In genomic region chr6:8513174-8513573, GRCh38 we compare ENCODE assay signal across 15 cellular contexts.
DNase-seq lines count a peak whose midpoint lies in the region; ATAC-seq and TF ChIP-seq lines count a peak whose summit lies in the region.
"Had no signal": no experiment of that assay in that cellular context is flagged by ENCODE, and none has a peak within 500 bp of the region (broad histone marks: within the 10 kb centered on the region; RNA-seq: fewer than 3 reads in every experiment).

No MANE protein-coding gene starts in this region.

- H2AFZ ChIP-seq in mammary epithelial cell (ENCODE audit: low read depth, low read length), result peak overlapping the region; percentile 21

- H3K4me1 ChIP-seq in mammary epithelial cell (ENCODE audit: insufficient read depth, low read length), result peaks cover 9% of the 10 kb centered on the region
- H3K4me1 ChIP-seq: BLaER1 treated with 17β-estradiol and CSF1 and Interleukin-3, amounts not matched to agents 10 nM and 100 nM had no signal

- H3K9me3 ChIP-seq in mammary epithelial cell (replicated peaks; ENCODE audit: insufficient read depth, low read length), result no peaks in the 10 kb centered on the region
- H3K9me3 ChIP-seq: BLaER1 treated with 17β-estradiol and CSF1 and Interleukin-3, amounts not matched to agents 10 nM and 100 nM had no signal

- H4K20me1 ChIP-seq in mammary epithelial cell (ENCODE audit: insufficient read depth, low read length), result no peaks in the 10 kb centered on the region
- H4K20me1 ChIP-seq: BLaER1 treated with 17β-estradiol and CSF1 and Interleukin-3, amounts not matched to agents 10 nM and 100 nM had no signal

- CTCF ChIA-PET in mammary epithelial cell (lab: Charles Lee; ENCODE audit: low non-redundant PET) (no interaction called here), MCF 10A (lab: Yijun Ruan, JAX) (interaction anchor here (1.1 to 2.1 kb wide), 2 partner anchors 10 to 14 kb away, joined by 6 read pairs; no protein-coding TSS in a partner anchor)

- intact Hi-C loops in mammary epithelial cell (cut with micrococcal nuclease), result no loop called here
- intact Hi-C loops in MCF 10A (cut with micrococcal nuclease), result no loop called here
- intact Hi-C loops in posterior cingulate gyrus (cut with DNase I), result no loop called here

- no peak overlapping the region for H3K27ac Mint-ChIP-seq in MCF 10A (ENCODE audit: low read depth, unreplicated experiment)
- H3K27ac Mint-ChIP-seq: CD4-positive, CD25-positive, alpha-beta regulatory T cell; HFFc6 had no signal

- 0% methylated on average over 1 of the region's 1 CpG for WGBS in mammary epithelial cell (ENCODE audit: low coverage, missing lambda C conversion rate)

- no TSS peak for BruUV-seq in mammary epithelial cell (replicated peaks; lab: Mats Ljungman, UMichigan)
- no TSS peak for BruUV-seq in MCF 10A (replicated peaks; lab: Mats Ljungman, UMichigan)

- no peaks in the 10 kb centered on the region for H3K4me1 Mint-ChIP-seq in MCF 10A (ENCODE audit: insufficient read depth, unreplicated experiment)
- H3K4me1 Mint-ChIP-seq: CD4-positive, CD25-positive, alpha-beta regulatory T cell had no signal

- H3K9ac ChIP-seq in mammary epithelial cell (ENCODE audit: insufficient read depth, low read length), result no peak overlapping the region
- H3K9ac ChIP-seq: BLaER1 treated with 17β-estradiol and CSF1 and Interleukin-3, amounts not matched to agents 10 nM and 100 nM had no signal

- dilution Hi-C loops in mammary epithelial cell (cut with HindIII; ENCODE audit: low sequenced_read_pairs), result no loop called here

- H3K4me3 ChIP-seq in mammary epithelial cell (replicated peaks in 1 of 3; ENCODE audit: insufficient read depth in 1 of 3, low read depth in 2 of 3, low read length in 3 of 3), result no peak overlapping the region
- H3K4me3 ChIP-seq: BLaER1 treated with 17β-estradiol and CSF1 and Interleukin-3, amounts not matched to agents 10 nM and 100 nM had no signal

- peak; percentile 71 for DNase-seq in mammary epithelial cell
- no peak for DNase-seq in MCF 10A (ENCODE audit: unreplicated experiment)
- DNase-seq in NCI-H345 treated with DMSO at 0.1 percent for 48 hours (lab: John Stamatoyannopoulos, UW; ENCODE audit: unreplicated experiment), result peak; percentile 28
- no peak for DNase-seq in hippocampal formation (lab: John Stamatoyannopoulos, UW)
- no peak for DNase-seq in cerebellar nuclear complex (lab: John Stamatoyannopoulos, UW)
- no peak for DNase-seq in posterior cingulate gyrus
- DNase-seq: ACHN; Calu3; CD4-positive, CD25-positive, alpha-beta regulatory T cell; DMS 273 treated with DMSO at 0.1 percent for 48 hours; HCEC 1CT; HFFc6 had no signal

- H3K9me3 Mint-ChIP-seq in MCF 10A (ENCODE audit: unreplicated experiment), result no peaks in the 10 kb centered on the region

- no peaks in the 10 kb centered on the region for H3K27me3 ChIP-seq in mammary epithelial cell (ENCODE audit: insufficient read depth, low read length)
- H3K27me3 ChIP-seq: BLaER1 treated with 17β-estradiol and CSF1 and Interleukin-3, amounts not matched to agents 10 nM and 100 nM had no signal

- H3K27me3 Mint-ChIP-seq in MCF 10A (ENCODE audit: insufficient read depth, unreplicated experiment), result no peaks in the 10 kb centered on the region
- H3K27me3 Mint-ChIP-seq: CD4-positive, CD25-positive, alpha-beta regulatory T cell had no signal

- ATAC-seq in esophagus mucosa, result peak; percentile 86

- no peak overlapping the region for H3K27ac ChIP-seq in mammary epithelial cell (ENCODE audit: insufficient read depth, low read depth, low read length)
- H3K27ac ChIP-seq: BLaER1 treated with 17β-estradiol and CSF1 and Interleukin-3, amounts not matched to agents 10 nM and 100 nM; HL-60 had no signal

- H3K4me2 ChIP-seq in mammary epithelial cell (ENCODE audit: insufficient read depth, low read depth, low read length), result no peak overlapping the region
- H3K4me2 ChIP-seq: BLaER1 treated with 17β-estradiol and CSF1 and Interleukin-3, amounts not matched to agents 10 nM and 100 nM had no signal

- POLR2A ChIA-PET in MCF 10A (lab: Yijun Ruan, JAX), result interaction anchor here (1.6 kb wide), 1 partner anchor 9 kb away, joined by 4 read pairs; no protein-coding TSS in a partner anchor

- no peaks in the 10 kb centered on the region for H3K36me3 Mint-ChIP-seq in MCF 10A (ENCODE audit: insufficient read depth, unreplicated experiment)

- H3K36me3 ChIP-seq in mammary epithelial cell (ENCODE audit: insufficient read depth, low read length), result no peaks in the 10 kb centered on the region
- H3K36me3 ChIP-seq: BLaER1 treated with 17β-estradiol and CSF1 and Interleukin-3, amounts not matched to agents 10 nM and 100 nM had no signal

- TF ChIP-seq CTCF in mammary epithelial cell (conservative IDR thresholded peaks at IDR 0.05 in 1 of 2, IDR thresholded peaks at IDR 0.05 in 1 of 2; ENCODE audit: extremely low read depth in 1 of 2, insufficient read depth in 1 of 2, low read depth in 1 of 2, low read length in 2 of 2) (no peak), MCF 10A (IDR thresholded peaks at IDR 0.05; ENCODE audit: unreplicated experiment) (no peak)

- in situ Hi-C loops in mammary epithelial cell (cut with MboI; ENCODE audit: low sequenced_read_pairs in 2 of 2), result no loop called here

- H3K79me2 ChIP-seq in mammary epithelial cell (ENCODE audit: insufficient read depth, low read length), result no peaks in the 10 kb centered on the region

- no peak overlapping the region for H3K4me3 Mint-ChIP-seq in MCF 10A (ENCODE audit: unreplicated experiment)
- H3K4me3 Mint-ChIP-seq: CD4-positive, CD25-positive, alpha-beta regulatory T cell; HFFc6 had no signal

Comparison
In these comparisons a context has a peak if more than half of its experiments do, and no peak if none do; other contexts are left out.
1. DNase-seq: peak in mammary epithelial cell (single experiment) and NCI-H345 treated with DMSO at 0.1 percent for 48 hours (single experiment); none in MCF 10A (single experiment), hippocampal formation (0 of 2), cerebellar nuclear complex (0 of 2) and posterior cingulate gyrus (0 of 10).